Comparison of ENCODE assay signal across 10 cellular contexts in genomic region chr17:7953266-7953665, GRCh38. TPM values are rescaled to one million over a fixed set of nuclear protein-coding genes. Genes with fewer than 3 reads are reported as not detected.
"Had no signal": no experiment of that assay in that cellular context is flagged by ENCODE, and none has a peak within 500 bp of the region (broad histone marks: within the 10 kb centered on the region; RNA-seq: fewer than 3 reads in every experiment).

No MANE protein-coding gene starts in this region.

RNA-seq across cellular contexts. Expression of gene KCNAB3, which starts 23.6 kb away (rescaled TPM):
- total RNA-seq: ascending aorta had no signal

RNA-seq across cellular contexts. Expression of gene GUCY2D, which starts 49.1 kb away (rescaled TPM):
- total RNA-seq: activated CD4-positive, alpha-beta memory T cell treated with anti-CD3 and anti-CD28 coated beads for 36 hours; activated CD4-positive, alpha-beta T cell treated with anti-CD3 and anti-CD28 coated beads for 36 hours; activated CD8-positive, alpha-beta memory T cell treated with anti-CD3 and anti-CD28 coated beads for 36 hours; activated CD8-positive, alpha-beta T cell treated with anti-CD3 and anti-CD28 coated beads for 36 hours; activated naive CD8-positive, alpha-beta T cell treated with anti-CD3 and anti-CD28 coated beads, Interleukin-2, amount 10 ng/mL, durations not matched to agents 7 days and 5 days; activated T-helper 1 cell treated with anti-CD3 and anti-CD28 coated beads, Interleukin-12 subunit alpha, Interleukin-12 subunit beta, Interleukin-2, Interleukin-4 antibody, amounts not matched to agents 30 ng/mL and 10 ng/mL and 1 ng/mL, durations not matched to agents 14 hours and 24 hours and 36 hours; activated T-helper 2 cell treated with anti-CD3 and anti-CD28 coated beads, Interferon-gamma antibody, Interleukin-2, Interleukin-4, amounts not matched to agents 10 μg/mL and 5 μg/mL and 100 μg/mL, durations not matched to agents 14 hours and 24 hours and 36 hours; ascending aorta; bronchial epithelial cell; chondrocyte had no signal
